Comparison of ENCODE assay signal across 8 cellular contexts in genomic region chr1:84478876-84479868, GRCh38. TPM values are rescaled to one million over a fixed set of nuclear protein-coding genes. Genes with fewer than 3 reads are reported as not detected.
DNase-seq lines count a peak whose midpoint lies in the region; FAIRE-seq lines count a peak whose summit lies in the region.

Gene RPF1 (plus strand): TSS chr1:84479266. CDS start chr1:84479282, 16 bp downstream.

- H2AFZ ChIP-seq in neuronal stem cell (ENCODE audit: low read length) = peak within 1 kb of the TSS; percentile 97

- no peak within 1 kb of the TSS for H2AK5ac ChIP-seq in neuronal stem cell (ENCODE audit: low read depth, low read length)

- H2BK15ac ChIP-seq in neuronal stem cell (ENCODE audit: low read length) = no peak within 1 kb of the TSS

- peak within 1 kb of the TSS; percentile 72 for H3K4me2 ChIP-seq in neuronal stem cell (ENCODE audit: insufficient read depth, low read length, poor library complexity, severe bottlenecking)

- no peak within 1 kb of the TSS for H2BK5ac ChIP-seq in neuronal stem cell (ENCODE audit: low read length)

- no peak within 1 kb of the TSS for H3K14ac ChIP-seq in neuronal stem cell (ENCODE audit: low read length)

- H4K91ac ChIP-seq in neuronal stem cell (ENCODE audit: low read depth, low read length, poor library complexity) = no peak within 1 kb of the TSS

- peak within 1 kb of the TSS; percentile 81 for H3K18ac ChIP-seq in neuronal stem cell (ENCODE audit: low read length)

- peaks cover 12% of the 10 kb centered on the region for H3K36me3 ChIP-seq in HAP-1 (replicated peaks)
- peaks cover 30% of the 10 kb centered on the region for H3K36me3 ChIP-seq in MG63
- peaks cover 27% of the 10 kb centered on the region for H3K36me3 ChIP-seq in SJSA1
- peaks cover 0 to 33% of the 10 kb centered on the region in 2 donors for H3K36me3 ChIP-seq in neuronal stem cell (replicated peaks in 1 of 2; ENCODE audit: control insufficient read depth in 2 of 2, insufficient read depth in 2 of 2, low read length in 2 of 2)
- H3K36me3 ChIP-seq in subcutaneous abdominal adipose tissue (ENCODE audit: control insufficient read depth in 5 of 5, insufficient read depth in 5 of 5, low read length in 5 of 5) = peaks cover 6 to 12% (median 7%) of the 10 kb centered on the region in 5 donors

- FAIRE-seq in G401.6 (lab: Jason Lieb, UNC) = peak; percentile 71
- no peak for FAIRE-seq in frontal cortex (lab: Jason Lieb, UNC)

- H3K79me1 ChIP-seq in neuronal stem cell (ENCODE audit: low read depth, low read length) = no peaks in the 10 kb centered on the region

- no peak within 1 kb of the TSS for H2BK120ac ChIP-seq in neuronal stem cell (ENCODE audit: low read depth, low read length)

- H3K27ac ChIP-seq in SJSA1 (peak within 1 kb of the TSS; percentile 60), neuronal stem cell (replicated peaks; ENCODE audit: low read length) (no peak within 1 kb of the TSS), subcutaneous abdominal adipose tissue (ENCODE audit: low read depth, low read length) (peak within 1 kb of the TSS; percentile 82)

- H3K9me3 ChIP-seq in HAP-1 (peaks cover 6% of the 10 kb centered on the region; the same call in 1 of the 2 replicates), MG63 (no peaks in the 10 kb centered on the region), SJSA1 (replicated peaks) (no peaks in the 10 kb centered on the region), neuronal stem cell (replicated peaks in 1 of 2; ENCODE audit: control insufficient read depth in 2 of 2, insufficient read depth in 1 of 2, low read depth in 1 of 2, low read length in 2 of 2) (peaks cover 2 to 13% of the 10 kb centered on the region in 2 donors), subcutaneous abdominal adipose tissue (ENCODE audit: control insufficient read depth in 5 of 5, low read length in 5 of 5) (no peaks in the 10 kb centered on the region)

- peaks cover 15% of the 10 kb centered on the region for H3K27me3 ChIP-seq in HAP-1 (ENCODE audit: low read depth)
- no peaks in the 10 kb centered on the region for H3K27me3 ChIP-seq in MG63
- no peaks in the 10 kb centered on the region for H3K27me3 ChIP-seq in SJSA1 (replicated peaks)
- H3K27me3 ChIP-seq in neuronal stem cell (ENCODE audit: control insufficient read depth in 3 of 3, insufficient read depth in 3 of 3, low read depth in 1 of 3, low read length in 3 of 3) = peaks cover 0 to 14% (median 3%) of the 10 kb centered on the region in 3 experiments
- peaks cover 0 to 8% (median 3%) of the 10 kb centered on the region in 5 donors for H3K27me3 ChIP-seq in subcutaneous abdominal adipose tissue (ENCODE audit: control insufficient read depth in 5 of 5, insufficient read depth in 4 of 5, low read length in 5 of 5)

- H3K9ac ChIP-seq in neuronal stem cell (ENCODE audit: low read depth, low read length, poor library complexity) = peak within 1 kb of the TSS; percentile 68
- H3K9ac ChIP-seq in subcutaneous abdominal adipose tissue (ENCODE audit: low read length in 5 of 5) = peak within 1 kb of the TSS; percentile 78 to 95 (median 89)

- no peak within 1 kb of the TSS for H2BK12ac ChIP-seq in neuronal stem cell (ENCODE audit: low read length)

- H3K4ac ChIP-seq in neuronal stem cell (ENCODE audit: low read length) = no peak within 1 kb of the TSS

- H3K4me1 ChIP-seq in HAP-1 (peaks cover 8% of the 10 kb centered on the region), SJSA1 (replicated peaks) (peaks cover 12% of the 10 kb centered on the region), neuronal stem cell (ENCODE audit: control insufficient read depth in 2 of 2, insufficient read depth in 1 of 2, low read depth in 1 of 2, low read length in 2 of 2) (peaks cover 0 to 4% of the 10 kb centered on the region in 2 donors), subcutaneous abdominal adipose tissue (ENCODE audit: control insufficient read depth in 5 of 5, insufficient read depth in 5 of 5, low read length in 5 of 5) (peaks cover 0 to 24% (median 18%) of the 10 kb centered on the region in 5 donors)

- DNase-seq in HAP-1 (ENCODE audit: low spot score in 2 of 2) (peak; percentile 80 to 84), MG63 (peak; percentile 72), SJSA1 (ENCODE audit: low read depth in 1 of 2, low spot score in 2 of 2) (peak; percentile 75 to 88), frontal cortex (ENCODE audit: low spot score in 2 of 2) (peak; percentile 26 to 53), neuronal stem cell (ENCODE audit: low spot score) (peak; percentile 49)
- peak; percentile 33 to 66 (median 52) for DNase-seq in activated naive CD4-positive, alpha-beta T cell (lab: John Stamatoyannopoulos, UW)

- no peak within 1 kb of the TSS for H4K8ac ChIP-seq in neuronal stem cell (ENCODE audit: low read depth, low read length)

- no peak within 1 kb of the TSS for H3K23ac ChIP-seq in neuronal stem cell (ENCODE audit: low read depth, low read length, poor library complexity)

- in situ Hi-C loops in HAP-1 (cut with MboI; ENCODE audit: low sequenced_read_pairs) = no loop called here

- WGBS in neuronal stem cell (ENCODE audit: extremely low coverage in 2 of 2, insufficient read length in 2 of 2, insufficient replicate concordance in 1 of 2), 2 donors = no CpG with 5 or more reads among the region's 51 CpGs

- peak within 1 kb of the TSS; percentile 80 for H3K4me3 ChIP-seq in HAP-1
- peak within 1 kb of the TSS; percentile 85 for H3K4me3 ChIP-seq in MG63
- peak within 1 kb of the TSS; percentile 60 for H3K4me3 ChIP-seq in SJSA1
- H3K4me3 ChIP-seq in neuronal stem cell (ENCODE audit: low read length in 2 of 2) = peak within 1 kb of the TSS; percentile 59 to 86
- peak within 1 kb of the TSS; percentile 91 to 97 (median 94) for H3K4me3 ChIP-seq in subcutaneous abdominal adipose tissue (ENCODE audit: low read depth in 1 of 5, low read length in 5 of 5)

RNA-seq across cellular contexts. Expression of gene RPF1, which starts in this region (rescaled TPM):
- 55.3 and 61.7 TPM in 2 replicates for total RNA-seq in MG63 (2014; rRNA removed; shearing (Covaris generic); ENCODE audit: low replicate concordance)
- 49.9 and 80.0 TPM in 2 replicates for total RNA-seq in SJSA1 (2014; rRNA removed; shearing (Covaris generic))
- total RNA-seq in frontal cortex = 28.5 TPM
- polyA plus RNA-seq in neuronal stem cell (2013, experiment 1 of 2) = 74.4 TPM
- 75.3 TPM for polyA plus RNA-seq in neuronal stem cell (2013, experiment 2 of 2)
